13 cellular contexts compared by ENCODE assay signal in genomic region chr1:18137759-18138345, GRCh38. TPM values are rescaled to one million over a fixed set of nuclear protein-coding genes. Genes with fewer than 3 reads are reported as not detected.
DNase-seq lines count a peak whose midpoint lies in the region; TF ChIP-seq lines count a peak whose summit lies in the region.
"Had no signal": no experiment of that assay in that cellular context is flagged by ENCODE, and none has a peak within 500 bp of the region (broad histone marks: within the 10 kb centered on the region; RNA-seq: fewer than 3 reads in every experiment).

No MANE protein-coding gene starts in this region.

- H3K4me3 Mint-ChIP-seq in endothelial cell (ENCODE audit: unreplicated experiment), result no peak overlapping the region
- no peak overlapping the region for H3K4me3 Mint-ChIP-seq in CD8-positive, alpha-beta memory T cell

- POLR2A ChIA-PET in CD8-positive, alpha-beta memory T cell (lab: Charles Lee), result no interaction called here

- no peaks in the 10 kb centered on the region for H3K36me3 Mint-ChIP-seq in endothelial cell (ENCODE audit: low read depth, unreplicated experiment)
- no peaks in the 10 kb centered on the region for H3K36me3 Mint-ChIP-seq in CD8-positive, alpha-beta memory T cell

- no peak overlapping the region for H3K27ac Mint-ChIP-seq in endothelial cell (ENCODE audit: unreplicated experiment)
- H3K27ac Mint-ChIP-seq in CD8-positive, alpha-beta memory T cell, result no peak overlapping the region

- no peaks in the 10 kb centered on the region for H3K36me3 ChIP-seq in endocrine pancreas (ENCODE audit: control insufficient read depth, insufficient read depth, low read length)
- H3K36me3 ChIP-seq in CD8-positive, alpha-beta memory T cell (ENCODE audit: insufficient read depth, low read length), result no peaks in the 10 kb centered on the region
- H3K36me3 ChIP-seq: BLaER1 had no signal

- H3K4me3 ChIP-seq in endocrine pancreas (ENCODE audit: control insufficient read depth, insufficient read depth, low read length), result no peak overlapping the region
- no peak overlapping the region for H3K4me3 ChIP-seq in CD8-positive, alpha-beta memory T cell (ENCODE audit: low read length)
- H3K4me3 ChIP-seq: A549, BLaER1 had no signal

- H3K4me1 ChIP-seq in endocrine pancreas (ENCODE audit: control insufficient read depth, insufficient read depth, low read length), result no peaks in the 10 kb centered on the region
- H3K4me1 ChIP-seq in CD8-positive, alpha-beta memory T cell (ENCODE audit: insufficient read depth, low read length), result no peaks in the 10 kb centered on the region
- H3K4me1 ChIP-seq: A549 had no signal

- no peaks in the 10 kb centered on the region for H3K9me3 ChIP-seq in endocrine pancreas (ENCODE audit: control insufficient read depth, low read length)
- H3K9me3 ChIP-seq in CD8-positive, alpha-beta memory T cell (ENCODE audit: low read length), result no peaks in the 10 kb centered on the region
- H3K9me3 ChIP-seq: A549, BLaER1 had no signal

- CTCF ChIA-PET in CD8-positive, alpha-beta memory T cell (lab: Charles Lee), result no interaction called here

- DNase-seq in NCI-H524 treated with DMSO at 0.1 percent for 48 hours (lab: John Stamatoyannopoulos, UW), result peak; percentile 88
- peak; percentile 67 for DNase-seq in SK-N-DZ (ENCODE audit: low spot score)
- no peak for DNase-seq in AG08395 (ENCODE audit: low spot score)
- no peak for DNase-seq in anterior cingulate cortex (lab: John Stamatoyannopoulos, UW)
- DNase-seq in endothelial cell (ENCODE audit: low spot score), result no peak
- no peak for DNase-seq in CD8-positive, alpha-beta memory T cell
- DNase-seq: DMS53 had no signal

- no peak overlapping the region for H3K27ac ChIP-seq in CD8-positive, alpha-beta memory T cell (ENCODE audit: low read depth, low read length)
- H3K27ac ChIP-seq: A549, BLaER1, HL-60 had no signal

- H3K4me1 Mint-ChIP-seq in endothelial cell (ENCODE audit: unreplicated experiment), result peaks cover 9% of the 10 kb centered on the region
- H3K4me1 Mint-ChIP-seq in CD8-positive, alpha-beta memory T cell, result no peaks in the 10 kb centered on the region

- TF ChIP-seq CTCF in endothelial cell (IDR thresholded peaks at IDR 0.05; ENCODE audit: unreplicated experiment), result no peak

- peak overlapping the region; percentile 17 for H3K9ac ChIP-seq in endocrine pancreas (ENCODE audit: control insufficient read depth, insufficient read depth, low read length)
- H3K9ac ChIP-seq: BLaER1 had no signal

- no peaks in the 10 kb centered on the region for H3K9me3 Mint-ChIP-seq in endothelial cell (ENCODE audit: unreplicated experiment)
- peaks cover 0 to 2% (median 0%) of the 10 kb centered on the region in 5 donors for H3K9me3 Mint-ChIP-seq in CD8-positive, alpha-beta memory T cell

- peaks cover 3% of the 10 kb centered on the region for H3K27me3 Mint-ChIP-seq in endothelial cell (ENCODE audit: unreplicated experiment)
- H3K27me3 Mint-ChIP-seq in CD8-positive, alpha-beta memory T cell, result peaks cover 5 to 8% of the 10 kb centered on the region in 2 donors

- H3K27me3 ChIP-seq in endocrine pancreas (ENCODE audit: control insufficient read depth, insufficient read depth, low read length), result no peaks in the 10 kb centered on the region
- no peaks in the 10 kb centered on the region for H3K27me3 ChIP-seq in CD8-positive, alpha-beta memory T cell (ENCODE audit: insufficient read depth, low read length, poor library complexity, severe bottlenecking)
- H3K27me3 ChIP-seq: BLaER1 had no signal

RNA-seq across cellular contexts. Expression of gene IGSF21, which starts 30.3 kb away (rescaled TPM):
- not detected in 2 replicates for polyA plus RNA-seq in SK-N-DZ (2014; cell fraction: cytosol; rRNA removed)
- polyA plus RNA-seq in SK-N-DZ (2014; cell fraction: nucleus; rRNA removed), result not detected in 2 replicates
- total RNA-seq in endothelial cell (ENCODE audit: unreplicated experiment), result 4.4 TPM
- not detected for total RNA-seq in CD8-positive, alpha-beta memory T cell
- polyA plus RNA-seq in CD8-positive, alpha-beta memory T cell, result not detected
- total RNA-seq: H4 had no signal
- polyA plus RNA-seq: A549, AG04450 had no signal

Comparison
In these comparisons a context has a peak if more than half of its experiments do, and no peak if none do; other contexts are left out.
1. DNase-seq: peak in NCI-H524 treated with DMSO at 0.1 percent for 48 hours (single experiment) and SK-N-DZ (single experiment); none in AG08395 (single experiment), anterior cingulate cortex (0 of 58), endothelial cell (single experiment) and CD8-positive, alpha-beta memory T cell (0 of 5).